ENCODE assay signal across 15 cellular contexts in the genomic region with DNA sequence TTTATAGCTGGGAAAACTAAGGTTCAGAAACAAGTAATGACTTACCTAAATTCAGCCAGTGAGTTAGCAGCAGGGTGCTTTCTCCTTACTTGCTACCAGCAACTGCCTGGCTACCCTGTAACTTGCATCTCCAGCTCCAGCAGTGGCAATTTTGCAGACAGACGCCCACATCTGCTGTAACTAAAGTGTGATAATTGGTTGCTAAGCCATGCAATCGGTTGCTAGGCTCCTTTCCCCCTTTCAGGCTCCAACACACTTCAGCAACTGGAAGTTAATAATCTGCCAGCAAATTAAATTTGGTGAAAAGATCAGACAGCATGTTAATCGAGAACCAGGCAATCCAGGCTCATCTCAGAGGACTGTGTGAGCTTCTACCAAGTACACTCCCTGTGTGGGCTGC.
"Had no signal": no experiment of that assay in that cellular context is flagged by ENCODE, and none has a peak within 500 bp of the region (broad histone marks: within the 10 kb centered on the region; RNA-seq: fewer than 3 reads in every experiment).

No MANE protein-coding gene starts in this region.

- ATAC-seq: activated CD8-positive, alpha-beta T cell treated with anti-CD3 and anti-CD28 coated beads for 36 hours; activated T-cell treated with anti-CD3 and anti-CD28 coated beads, Interleukin-2, amount 50 U/mL, for 4 hours; left lobe of liver; naive thymus-derived CD8-positive, alpha-beta T cell; sciatic nerve; T-helper 17 cell; WTC11 had no signal

- H3K9me3 ChIP-seq: neutrophil, spleen, stomach, thoracic aorta had no signal

- H3K36me3 ChIP-seq: neutrophil, spleen, stomach, thoracic aorta had no signal

- H3K4me3 ChIP-seq: spleen, stomach, thoracic aorta had no signal

- H3K27me3 ChIP-seq: neutrophil, spleen, stomach had no signal

- H3K4me1 ChIP-seq: spleen, stomach had no signal

- H3K27ac ChIP-seq: neutrophil, spleen, stomach, thoracic aorta had no signal

- DNase-seq: activated CD4-positive, alpha-beta T cell treated with anti-CD3 and anti-CD28 coated beads for 4 hours; activated CD8-positive, alpha-beta T cell treated with anti-CD3 and anti-CD28 coated beads for 36 hours; activated effector memory CD4-positive, alpha-beta T cell treated with Interleukin-2 at 50 U/mL for 16 hours; activated naive CD4-positive, alpha-beta T cell treated with anti-CD3 and anti-CD28 coated beads, Interleukin-2, amount 50 U/mL, for 16 hours; activated T-cell treated with anti-CD3 and anti-CD28 coated beads, Interleukin-2, amount 50 U/mL, for 4 hours; endodermal cell; naive thymus-derived CD8-positive, alpha-beta T cell; spleen; stomach; T-helper 17 cell had no signal
